Comparison of ENCODE assay signal across 2 cellular contexts in genomic region chrX:123088331-123088730, GRCh38.
TF ChIP-seq lines count a peak whose summit lies in the region.

No MANE protein-coding gene starts in this region.

TF ChIP-seq in A549, 52 proteins besides CTCF, POLR2A, EP300 and RAD21 (continued from another document):
- TF ChIP-seq ZSCAN20 (CRISPR knock-in tag; IDR thresholded peaks at IDR 0.05) (no peak), NFE2L2 (conservative IDR thresholded peaks at IDR 0.05; ENCODE audit: low read length) (no peak), POLR2AphosphoS2 (conservative IDR thresholded peaks at IDR 0.05; ENCODE audit: low read length) (no peak), TP53 (CRISPR knock-in tag; IDR thresholded peaks at IDR 0.05) (no peak), RNF2 (IDR thresholded peaks at IDR 0.05; ENCODE audit: borderline replicate concordance, low read depth) (no peak), MAZ (IDR thresholded peaks at IDR 0.05; ENCODE audit: borderline replicate concordance, low read depth, low read length) (no peak), HOXA7 (CRISPR knock-in tag; IDR thresholded peaks at IDR 0.05) (no peak), NR3C1 (IDR thresholded peaks at IDR 0.05) (no peak), EHMT2 (IDR thresholded peaks at IDR 0.05; ENCODE audit: low read depth) (no peak), REST (IDR thresholded peaks at IDR 0.05) (no peak), CBX2 (IDR thresholded peaks at IDR 0.05; ENCODE audit: borderline replicate concordance, low read depth) (no peak)
- TF ChIP-seq, protein P1, sequence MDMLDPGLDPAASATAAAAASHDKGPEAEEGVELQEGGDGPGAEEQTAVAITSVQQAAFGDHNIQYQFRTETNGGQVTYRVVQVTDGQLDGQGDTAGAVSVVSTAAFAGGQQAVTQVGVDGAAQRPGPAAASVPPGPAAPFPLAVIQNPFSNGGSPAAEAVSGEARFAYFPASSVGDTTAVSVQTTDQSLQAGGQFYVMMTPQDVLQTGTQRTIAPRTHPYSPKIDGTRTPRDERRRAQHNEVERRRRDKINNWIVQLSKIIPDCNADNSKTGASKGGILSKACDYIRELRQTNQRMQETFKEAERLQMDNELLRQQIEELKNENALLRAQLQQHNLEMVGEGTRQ (IDR thresholded peaks at IDR 0.05): no peak
- TF ChIP-seq, protein P2, sequence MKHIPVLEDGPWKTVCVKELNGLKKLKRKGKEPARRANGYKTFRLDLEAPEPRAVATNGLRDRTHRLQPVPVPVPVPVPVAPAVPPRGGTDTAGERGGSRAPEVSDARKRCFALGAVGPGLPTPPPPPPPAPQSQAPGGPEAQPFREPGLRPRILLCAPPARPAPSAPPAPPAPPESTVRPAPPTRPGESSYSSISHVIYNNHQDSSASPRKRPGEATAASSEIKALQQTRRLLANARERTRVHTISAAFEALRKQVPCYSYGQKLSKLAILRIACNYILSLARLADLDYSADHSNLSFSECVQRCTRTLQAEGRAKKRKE (CRISPR knock-in tag; IDR thresholded peaks at IDR 0.05; ENCODE audit: low read depth): no peak

TF ChIP-seq in WTC11, 78 proteins besides CTCF, POLR2A, EP300 and RAD21:
- TF ChIP-seq, protein P3, sequence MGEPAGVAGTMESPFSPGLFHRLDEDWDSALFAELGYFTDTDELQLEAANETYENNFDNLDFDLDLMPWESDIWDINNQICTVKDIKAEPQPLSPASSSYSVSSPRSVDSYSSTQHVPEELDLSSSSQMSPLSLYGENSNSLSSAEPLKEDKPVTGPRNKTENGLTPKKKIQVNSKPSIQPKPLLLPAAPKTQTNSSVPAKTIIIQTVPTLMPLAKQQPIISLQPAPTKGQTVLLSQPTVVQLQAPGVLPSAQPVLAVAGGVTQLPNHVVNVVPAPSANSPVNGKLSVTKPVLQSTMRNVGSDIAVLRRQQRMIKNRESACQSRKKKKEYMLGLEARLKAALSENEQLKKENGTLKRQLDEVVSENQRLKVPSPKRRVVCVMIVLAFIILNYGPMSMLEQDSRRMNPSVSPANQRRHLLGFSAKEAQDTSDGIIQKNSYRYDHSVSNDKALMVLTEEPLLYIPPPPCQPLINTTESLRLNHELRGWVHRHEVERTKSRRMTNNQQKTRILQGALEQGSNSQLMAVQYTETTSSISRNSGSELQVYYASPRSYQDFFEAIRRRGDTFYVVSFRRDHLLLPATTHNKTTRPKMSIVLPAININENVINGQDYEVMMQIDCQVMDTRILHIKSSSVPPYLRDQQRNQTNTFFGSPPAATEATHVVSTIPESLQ (CRISPR knock-in tag; IDR thresholded peaks at IDR 0.05): no peak
- TF ChIP-seq ZNF232 (CRISPR knock-in tag; IDR thresholded peaks at IDR 0.05) (no peak), ELF4 (CRISPR knock-in tag; IDR thresholded peaks at IDR 0.05; ENCODE audit: low read depth) (no peak), CREB1 (CRISPR knock-in tag; IDR thresholded peaks at IDR 0.05) (no peak), JAZF1 (CRISPR knock-in tag; IDR thresholded peaks at IDR 0.05) (no peak), FOXJ3 (CRISPR knock-in tag; IDR thresholded peaks at IDR 0.05; ENCODE audit: borderline replicate concordance) (no peak), RELA (CRISPR knock-in tag; IDR thresholded peaks at IDR 0.05; ENCODE audit: borderline replicate concordance) (no peak)
